ENCODE assay signal across 8 cellular contexts in genomic region chr6:71886184-71887005, GRCh38. TPM values are rescaled to one million over a fixed set of nuclear protein-coding genes. Genes with fewer than 3 reads are reported as not detected.
DNase-seq lines count a peak whose midpoint lies in the region; ATAC-seq and TF ChIP-seq lines count a peak whose summit lies in the region.

TSS of gene RIMS1 (plus strand) at chr6:71886550. CDS start at chr6:71887024, 474 bp downstream.

- CTCF ChIA-PET in Calu3 (lab: Charles Lee): no interaction called here
- CTCF ChIA-PET in activated CD4-positive, alpha-beta memory T cell treated with anti-CD3 and anti-CD28 coated beads for 36 hours (lab: Charles Lee): no interaction called here

- BruUV-seq in Calu3 (replicated peaks; lab: Mats Ljungman, UMichigan): no TSS peak

- peaks cover 9% of the 10 kb centered on the region for H3K36me3 Mint-ChIP-seq in Calu3 (ENCODE audit: insufficient read depth, unreplicated experiment)
- peaks cover 3% of the 10 kb centered on the region for H3K36me3 Mint-ChIP-seq in activated CD4-positive, alpha-beta memory T cell treated with anti-CD3 and anti-CD28 coated beads for 36 hours

- peaks cover 15% of the 10 kb centered on the region for H3K4me1 Mint-ChIP-seq in Calu3 (ENCODE audit: low read depth, unreplicated experiment)
- peaks cover 8% of the 10 kb centered on the region for H3K4me1 Mint-ChIP-seq in activated CD4-positive, alpha-beta memory T cell treated with anti-CD3 and anti-CD28 coated beads for 36 hours (ENCODE audit: low read depth)

- ATAC-seq in GM19324 (IDR thresholded peaks at IDR 0.05; ENCODE audit: low FRiP score, unreplicated experiment): peak; percentile 75
- peak; percentile 90 for ATAC-seq in HG03354 (IDR thresholded peaks at IDR 0.05; ENCODE audit: poor library complexity, severe bottlenecking, unreplicated experiment)
- ATAC-seq in foreskin keratinocyte: peak; percentile 74

- TF ChIP-seq CTCF in Calu3 (IDR thresholded peaks at IDR 0.05; ENCODE audit: unreplicated experiment) (peak; percentile 37), foreskin keratinocyte (conservative IDR thresholded peaks at IDR 0.05) (peak; percentile 18)

- H3K9me3 Mint-ChIP-seq in Calu3 (ENCODE audit: low read depth, unreplicated experiment): no peaks in the 10 kb centered on the region
- H3K9me3 Mint-ChIP-seq in activated CD4-positive, alpha-beta memory T cell treated with anti-CD3 and anti-CD28 coated beads for 36 hours: no peaks in the 10 kb centered on the region

- H3K4me1 ChIP-seq in foreskin keratinocyte: no peaks in the 10 kb centered on the region

- no peak within 1 kb of the TSS for H3K27ac Mint-ChIP-seq in Calu3 (ENCODE audit: unreplicated experiment)
- H3K27ac Mint-ChIP-seq in activated CD4-positive, alpha-beta memory T cell treated with anti-CD3 and anti-CD28 coated beads for 36 hours: no peak within 1 kb of the TSS

- H3K27ac ChIP-seq in foreskin keratinocyte: no peak within 1 kb of the TSS

- DNase-seq in Calu3 (peak; percentile 43), SK-N-DZ (ENCODE audit: low spot score) (peak; percentile 72), foreskin keratinocyte (no peak), posterior vena cava (ENCODE audit: low spot score) (peak; percentile 76), midbrain (lab: John Stamatoyannopoulos, UW) (no peak)
- DNase-seq in activated CD4-positive, alpha-beta memory T cell treated with anti-CD3 and anti-CD28 coated beads for 36 hours: no peak

- peaks cover 51% of the 10 kb centered on the region for H3K27me3 Mint-ChIP-seq in Calu3 (ENCODE audit: unreplicated experiment)
- H3K27me3 Mint-ChIP-seq in activated CD4-positive, alpha-beta memory T cell treated with anti-CD3 and anti-CD28 coated beads for 36 hours: peaks cover 29% of the 10 kb centered on the region

- POLR2A ChIA-PET in activated CD4-positive, alpha-beta memory T cell treated with anti-CD3 and anti-CD28 coated beads for 36 hours (lab: Charles Lee): no interaction called here

- peak within 1 kb of the TSS; percentile 69 for H3K4me3 Mint-ChIP-seq in Calu3 (ENCODE audit: low read depth, unreplicated experiment)
- H3K4me3 Mint-ChIP-seq in activated CD4-positive, alpha-beta memory T cell treated with anti-CD3 and anti-CD28 coated beads for 36 hours: no peak within 1 kb of the TSS

- H3K27me3 ChIP-seq in foreskin keratinocyte: peaks cover 31% of the 10 kb centered on the region

- intact Hi-C loops in Calu3 (cut with micrococcal nuclease; ENCODE audit: unreplicated experiment): no loop called here
- intact Hi-C loops in posterior vena cava (cut with DNase I): no loop called here
- intact Hi-C loops in activated CD4-positive, alpha-beta memory T cell treated with anti-CD3 and anti-CD28 coated beads for 36 hours (cut with micrococcal nuclease): no loop called here

RNA-seq across cellular contexts. Expression of gene RIMS1, which starts in this region (rescaled TPM):
- total RNA-seq in Calu3 (2022) (0.57 and 1.4 TPM in 2 replicates), foreskin keratinocyte (not detected in 2 replicates), posterior vena cava (10 to 100 TPM; 23.0 to 37.5 TPM)
- polyA plus RNA-seq in SK-N-DZ (2014; cell fraction: cytosol; rRNA removed): 0.75 and 0.96 TPM in 2 replicates
- polyA plus RNA-seq in SK-N-DZ (2014; cell fraction: nucleus; rRNA removed): 1.0 and 1.5 TPM in 2 replicates
- polyA plus RNA-seq in foreskin keratinocyte: not detected in 2 replicates
- total RNA-seq in activated CD4-positive, alpha-beta memory T cell treated with anti-CD3 and anti-CD28 coated beads for 36 hours: not detected

Comparison
In these comparisons a context has a peak if more than half of its experiments do, and no peak if none do; other contexts are left out.
1. RNA of gene RIMS1 (total RNA-seq): 23.0 to 37.5 TPM in posterior vena cava; 0.57 to 1.4 TPM in Calu3, not detected in foreskin keratinocyte and not detected in activated CD4-positive, alpha-beta memory T cell treated with anti-CD3 and anti-CD28 coated beads for 36 hours; every median in the first group is over 10 times any median in the second.
2. Peak in ATAC-seq in foreskin keratinocyte; RNA of the gene not detected or under 1 TPM.
3. DNase-seq: peak in Calu3 (single experiment), SK-N-DZ (single experiment) and posterior vena cava (single experiment); none in foreskin keratinocyte (0 of 2), midbrain (single experiment) and activated CD4-positive, alpha-beta memory T cell treated with anti-CD3 and anti-CD28 coated beads for 36 hours (single experiment).
4. Peak in every context shown above with its lines, with median percentiles within 50 percentile points of each other: ATAC-seq.